ENCODE assay signal across 16 cellular contexts in genomic region chr9:34642679-34643078, GRCh38. TPM values are rescaled to one million over a fixed set of nuclear protein-coding genes. Genes with fewer than 3 reads are reported as not detected.
DNase-seq lines count a peak whose midpoint lies in the region; ATAC-seq and TF ChIP-seq lines count a peak whose summit lies in the region.
"Had no signal": no experiment of that assay in that cellular context is flagged by ENCODE, and none has a peak within 500 bp of the region (broad histone marks: within the 10 kb centered on the region; RNA-seq: fewer than 3 reads in every experiment).

No MANE protein-coding gene starts in this region.

- peaks cover 8% of the 10 kb centered on the region for H3K4me1 ChIP-seq in A673 (ENCODE audit: insufficient read depth, low read length, poor library complexity, severe bottlenecking)
- H3K4me1 ChIP-seq in breast epithelium = peaks cover 2 to 4% of the 10 kb centered on the region in 2 donors

- no peak for ATAC-seq in GM21723 (IDR thresholded peaks at IDR 0.05; ENCODE audit: unreplicated experiment)
- ATAC-seq: CD8-positive, alpha-beta T cell; HCT116 had no signal

- DNase-seq in A673 (ENCODE audit: low spot score) = peak; percentile 47
- peak; percentile 87 for DNase-seq in COLO829 (ENCODE audit: low spot score)
- DNase-seq in SK-MEL-5 (ENCODE audit: low read depth, low spot score) = peak; percentile 83
- no peak for DNase-seq in breast epithelium (ENCODE audit: low spot score in 2 of 2)
- DNase-seq in NCI-H1930 (lab: John Stamatoyannopoulos, UW) = no peak
- DNase-seq: BE2C; Caco-2; CD8-positive, alpha-beta T cell; DMS53; GM23248 had no signal

- BruUV-seq in A673 (replicated peaks; lab: Mats Ljungman, UMichigan) = no TSS peak

- H3K4me1 Mint-ChIP-seq in nephron = peaks cover 28% of the 10 kb centered on the region

- peak overlapping the region in 2 of 3 experiments; percentile 30 to 32 for H3K4me3 Mint-ChIP-seq in nephron
- H3K4me3 Mint-ChIP-seq: CD8-positive, alpha-beta T cell had no signal

- POLR2A ChIA-PET in A673 (lab: Charles Lee; ENCODE audit: low non-redundant PET) = no interaction called here

- H3K36me3 ChIP-seq in A673 (ENCODE audit: insufficient read depth, low read length, poor library complexity, severe bottlenecking) (peaks cover under 1% of the 10 kb centered on the region), breast epithelium (no peaks in the 10 kb centered on the region)
- H3K36me3 ChIP-seq: BE2C had no signal

- TF ChIP-seq POLR2A in breast epithelium (IDR thresholded peaks at IDR 0.05) = no peak

- H3K27ac Mint-ChIP-seq in nephron = peak overlapping the region in 2 of 3 experiments; percentile 56 to 58
- H3K27ac Mint-ChIP-seq: CD8-positive, alpha-beta T cell had no signal

- intact Hi-C loops in A673 (cut with micrococcal nuclease; ENCODE audit: unreplicated experiment) = no loop called here
- intact Hi-C loops in breast epithelium (cut with DNase I; ENCODE audit: low total_unique reads) = no loop called here

- peaks cover 4% of the 10 kb centered on the region for H3K36me3 Mint-ChIP-seq in nephron (ENCODE audit: low read depth)

- in situ Hi-C loops in SK-MEL-5 (cut with HindIII; ENCODE audit: low pct_unique_long_range_greater_than_20kb, low sequenced_read_pairs) = no loop called here

- TF ChIP-seq CTCF in A673 (conservative IDR thresholded peaks at IDR 0.05; ENCODE audit: low read depth, low read length) = no peak
- no peak for TF ChIP-seq CTCF in nephron (IDR thresholded peaks at IDR 0.05; ENCODE audit: unreplicated experiment in 3 of 3)
- no peak for TF ChIP-seq CTCF in breast epithelium (IDR thresholded peaks at IDR 0.05)

- H3K9me3 Mint-ChIP-seq in nephron = no peaks in the 10 kb centered on the region
- H3K9me3 Mint-ChIP-seq: CD8-positive, alpha-beta T cell had no signal

- H3K4me3 ChIP-seq in A673 (ENCODE audit: low read depth, low read length, poor library complexity, severe bottlenecking) = no peak overlapping the region
- no peak overlapping the region for H3K4me3 ChIP-seq in breast epithelium
- H3K4me3 ChIP-seq: GM23248 had no signal

- H3K27me3 Mint-ChIP-seq in nephron (ENCODE audit: low read depth) = no peaks in the 10 kb centered on the region

- H3K9me3 ChIP-seq in A673 (ENCODE audit: low read depth, low read length, poor library complexity, severe bottlenecking) (no peaks in the 10 kb centered on the region), breast epithelium (no peaks in the 10 kb centered on the region)
- H3K9me3 ChIP-seq: BE2C, Caco-2 had no signal

- CTCF ChIA-PET in A673 (lab: Charles Lee) = no interaction called here

- H3K27ac ChIP-seq in A673 (ENCODE audit: low read depth, low read length, poor library complexity, severe bottlenecking) = peak overlapping the region; percentile 55
- H3K27ac ChIP-seq in breast epithelium = no peak overlapping the region
- H3K27ac ChIP-seq: C4-2B, GM23248 had no signal

- H3K27me3 ChIP-seq in A673 (replicated peaks; ENCODE audit: insufficient read depth, low read depth, low read length, poor library complexity) (no peaks in the 10 kb centered on the region), breast epithelium (no peaks in the 10 kb centered on the region)
- H3K27me3 ChIP-seq: BE2C had no signal

RNA-seq across cellular contexts. Expression of gene GALT, which starts 3.8 kb away (rescaled TPM):
- 27.6 and 37.6 TPM in 2 replicates for total RNA-seq in A673 (2021)
- 14.4 and 22.0 TPM in 2 replicates for total RNA-seq in SK-MEL-5 (2014; rRNA removed; shearing (Covaris generic))
- polyA plus RNA-seq in SK-MEL-5 (2015; cell fraction: cytosol; rRNA removed) = 9.9 and 14.9 TPM in 2 replicates
- polyA plus RNA-seq in SK-MEL-5 (2015; cell fraction: nucleus; rRNA removed) = 244 and 344 TPM in 2 replicates
- total RNA-seq in breast epithelium = 10 to 100 TPM; 26.1 to 37.0 (median 36.7) TPM

RNA-seq across cellular contexts. Expression of gene SIGMAR1, which starts 5.1 kb away (rescaled TPM):
- 165 and 172 TPM in 2 replicates for total RNA-seq in A673 (2021)
- 94.0 and 119 TPM in 2 replicates for total RNA-seq in SK-MEL-5 (2014; rRNA removed; shearing (Covaris generic))
- polyA plus RNA-seq in SK-MEL-5 (2015; cell fraction: cytosol; rRNA removed) = 304 and 319 TPM in 2 replicates
- 67.7 and 101 TPM in 2 replicates for polyA plus RNA-seq in SK-MEL-5 (2015; cell fraction: nucleus; rRNA removed)
- 10 to 100 TPM; 62.6 to 84.8 (median 70.8) TPM for total RNA-seq in breast epithelium

RNA-seq across cellular contexts. Expression of gene IL11RA, which starts 9.3 kb away (rescaled TPM):
- total RNA-seq in A673 (2021) (5.6 and 12.1 TPM in 2 replicates), breast epithelium (10 to 100 TPM; 20.3 to 45.5 (median 42.1) TPM)
- total RNA-seq in SK-MEL-5 (2014; rRNA removed; shearing (Covaris generic)) = 16.2 and 17.7 TPM in 2 replicates
- polyA plus RNA-seq in SK-MEL-5 (2015; cell fraction: cytosol; rRNA removed) = 23.1 and 24.3 TPM in 2 replicates
- 50.2 and 70.4 TPM in 2 replicates for polyA plus RNA-seq in SK-MEL-5 (2015; cell fraction: nucleus; rRNA removed)

RNA-seq across cellular contexts. Expression of gene ARID3C, which starts 13.8 kb away (rescaled TPM):
- total RNA-seq in A673 (2021) = not detected in 2 replicates
- total RNA-seq in SK-MEL-5 (2014; rRNA removed; shearing (Covaris generic)) = 0.11 and 0.26 TPM in 2 replicates
- polyA plus RNA-seq in SK-MEL-5 (2015; cell fraction: cytosol; rRNA removed) = 0.24 TPM in 1 of 2 replicates, not detected in the other
- not detected in 2 replicates for polyA plus RNA-seq in SK-MEL-5 (2015; cell fraction: nucleus; rRNA removed)
- under 1 TPM in 1 of 3 donors, not detected in 2; 0.29 TPM for total RNA-seq in breast epithelium
- total RNA-seq: Caco-2; CD8-positive, alpha-beta T cell; HT-29 had no signal
- polyA plus RNA-seq: AG04450, GM23248 had no signal

RNA-seq across cellular contexts. Expression of gene CCL27, which starts 19.8 kb away (rescaled TPM):
- total RNA-seq in A673 (2021) = not detected in 2 replicates
- total RNA-seq in SK-MEL-5 (2014; rRNA removed; shearing (Covaris generic)) = not detected in 2 replicates
- polyA plus RNA-seq in SK-MEL-5 (2015; cell fraction: cytosol; rRNA removed) = 0.22 TPM in 1 of 2 replicates, not detected in the other
- polyA plus RNA-seq in SK-MEL-5 (2015; cell fraction: nucleus; rRNA removed) = not detected in 2 replicates
- not detected for total RNA-seq in breast epithelium
- total RNA-seq: Caco-2; CD8-positive, alpha-beta T cell; GM23248; HT-29 had no signal
- polyA plus RNA-seq: AG04450 had no signal

Comparison
In these comparisons a context has a peak if more than half of its experiments do, and no peak if none do; other contexts are left out.
1. DNase-seq: peak in A673 (single experiment), COLO829 (single experiment) and SK-MEL-5 (single experiment); none in breast epithelium (0 of 2) and NCI-H1930 (0 of 2).